ENCODE assay signal across 10 cellular contexts in genomic region chr6:110341671-110342304, GRCh38. TPM values are rescaled to one million over a fixed set of nuclear protein-coding genes. Genes with fewer than 3 reads are reported as not detected.
DNase-seq lines count a peak whose midpoint lies in the region; ATAC-seq and TF ChIP-seq lines count a peak whose summit lies in the region.
"Had no signal": no experiment of that assay in that cellular context is flagged by ENCODE, and none has a peak within 500 bp of the region (broad histone marks: within the 10 kb centered on the region; RNA-seq: fewer than 3 reads in every experiment).

No MANE protein-coding gene starts in this region.

- H3K9me3 Mint-ChIP-seq in nephron progenitor cell, result no peaks in the 10 kb centered on the region
- H3K9me3 Mint-ChIP-seq: activated naive CD4-positive, alpha-beta T cell treated with anti-CD3 and anti-CD28 coated beads, Interleukin-2, amount 50 U/mL, for 24 hours had no signal

- no peak overlapping the region for H3K4me3 ChIP-seq in Loucy (ENCODE audit: low read length, poor library complexity, severe bottlenecking)
- no peak overlapping the region for H3K4me3 ChIP-seq in mammary epithelial cell (replicated peaks in 1 of 3; ENCODE audit: insufficient read depth in 1 of 3, low read depth in 2 of 3, low read length in 3 of 3)

- no peak overlapping the region for H3K27ac ChIP-seq in mammary epithelial cell (ENCODE audit: insufficient read depth, low read depth, low read length)

- H3K27me3 ChIP-seq in Loucy (ENCODE audit: insufficient read depth, low read length, poor library complexity, severe bottlenecking), result no peaks in the 10 kb centered on the region
- no peaks in the 10 kb centered on the region for H3K27me3 ChIP-seq in mammary epithelial cell (ENCODE audit: insufficient read depth, low read length)

- H2AFZ ChIP-seq in Loucy (ENCODE audit: low read length) (no peak overlapping the region), mammary epithelial cell (ENCODE audit: low read depth, low read length) (no peak overlapping the region)

- H3K9me3 ChIP-seq in Loucy (ENCODE audit: insufficient read depth, low read depth, low read length) (no peaks in the 10 kb centered on the region), mammary epithelial cell (replicated peaks; ENCODE audit: insufficient read depth, low read length) (no peaks in the 10 kb centered on the region)

- peak; percentile 77 for TF ChIP-seq CTCF in Loucy (conservative IDR thresholded peaks at IDR 0.05; ENCODE audit: low read length)
- peak; percentile 12 to 30 for TF ChIP-seq CTCF in mammary epithelial cell (conservative IDR thresholded peaks at IDR 0.05 in 1 of 2, IDR thresholded peaks at IDR 0.05 in 1 of 2; ENCODE audit: extremely low read depth in 1 of 2, insufficient read depth in 1 of 2, low read depth in 1 of 2, low read length in 2 of 2)
- peak; percentile 58 for TF ChIP-seq CTCF in nephron progenitor cell (IDR thresholded peaks at IDR 0.05)

- intact Hi-C loops in mammary epithelial cell (cut with micrococcal nuclease), result no loop called here

- H3K4me1 Mint-ChIP-seq in nephron progenitor cell, result peaks cover 54% of the 10 kb centered on the region
- H3K4me1 Mint-ChIP-seq: activated naive CD4-positive, alpha-beta T cell treated with anti-CD3 and anti-CD28 coated beads, Interleukin-2, amount 50 U/mL, for 24 hours had no signal

- H4K20me1 ChIP-seq in Loucy (ENCODE audit: insufficient read depth, low read length, poor library complexity, severe bottlenecking), result no peaks in the 10 kb centered on the region
- no peaks in the 10 kb centered on the region for H4K20me1 ChIP-seq in mammary epithelial cell (ENCODE audit: insufficient read depth, low read length)

- H3K79me2 ChIP-seq in Loucy (ENCODE audit: insufficient read depth, low read length) (no peaks in the 10 kb centered on the region), mammary epithelial cell (ENCODE audit: insufficient read depth, low read length) (no peaks in the 10 kb centered on the region)

- H3K4me2 ChIP-seq in Loucy (ENCODE audit: low read depth, low read length, poor library complexity, severe bottlenecking), result no peak overlapping the region
- H3K4me2 ChIP-seq in mammary epithelial cell (ENCODE audit: insufficient read depth, low read depth, low read length), result no peak overlapping the region

- H3K9ac ChIP-seq in Loucy (ENCODE audit: low read depth, low read length, poor library complexity, severe bottlenecking), result no peak overlapping the region
- no peak overlapping the region for H3K9ac ChIP-seq in mammary epithelial cell (ENCODE audit: insufficient read depth, low read length)

- CTCF ChIA-PET in mammary epithelial cell (lab: Charles Lee; ENCODE audit: low non-redundant PET), result no interaction called here

- no peaks in the 10 kb centered on the region for H3K4me1 ChIP-seq in Loucy (ENCODE audit: insufficient read depth, low read length, poor library complexity, severe bottlenecking)
- H3K4me1 ChIP-seq in mammary epithelial cell (ENCODE audit: insufficient read depth, low read length), result no peaks in the 10 kb centered on the region

- 89% methylated on average over 7 of the region's 7 CpGs for WGBS in mammary epithelial cell (ENCODE audit: low coverage, missing lambda C conversion rate)

- H3F3A ChIP-seq in Loucy (ENCODE audit: low read depth), result no peaks in the 10 kb centered on the region

- no TSS peak for BruUV-seq in mammary epithelial cell (replicated peaks; lab: Mats Ljungman, UMichigan)

- no peak for ATAC-seq in HG03280 (IDR thresholded peaks at IDR 0.05; ENCODE audit: unreplicated experiment)

- H3K36me3 Mint-ChIP-seq in nephron progenitor cell (ENCODE audit: low read depth), result no peaks in the 10 kb centered on the region
- H3K36me3 Mint-ChIP-seq: activated naive CD4-positive, alpha-beta T cell treated with anti-CD3 and anti-CD28 coated beads, Interleukin-2, amount 50 U/mL, for 24 hours had no signal

- H3K9me2 ChIP-seq in Loucy (replicated peaks; ENCODE audit: low read depth, low read length), result no peaks in the 10 kb centered on the region

- dilution Hi-C loops in mammary epithelial cell (cut with HindIII; ENCODE audit: low sequenced_read_pairs), result no loop called here

- H3K27me3 Mint-ChIP-seq in nephron progenitor cell (ENCODE audit: low read depth, poor library complexity), result no peaks in the 10 kb centered on the region
- H3K27me3 Mint-ChIP-seq: activated naive CD4-positive, alpha-beta T cell treated with anti-CD3 and anti-CD28 coated beads, Interleukin-2, amount 50 U/mL, for 24 hours had no signal

- peak overlapping the region; percentile 80 for H3K27ac Mint-ChIP-seq in nephron progenitor cell
- H3K27ac Mint-ChIP-seq: activated naive CD4-positive, alpha-beta T cell treated with anti-CD3 and anti-CD28 coated beads, Interleukin-2, amount 50 U/mL, for 24 hours had no signal

- in situ Hi-C loops in mammary epithelial cell (cut with MboI; ENCODE audit: low sequenced_read_pairs in 2 of 2), result no loop called here

- no peaks in the 10 kb centered on the region for H3K36me3 ChIP-seq in Loucy (ENCODE audit: insufficient read depth, low read length)
- H3K36me3 ChIP-seq in mammary epithelial cell (ENCODE audit: insufficient read depth, low read length), result no peaks in the 10 kb centered on the region

- DNase-seq in ELF-1 (ENCODE audit: low read depth, low spot score), result peak; percentile 78
- DNase-seq in mammary epithelial cell, result no peak
- peak; percentile 49 for DNase-seq in nephron progenitor cell
- DNase-seq in effector CD4-positive, alpha-beta T cell, result no peak
- DNase-seq in activated gamma-delta T cell treated with Interleukin-2 at 50 U/mL for 16 hours, result no peak
- no peak for DNase-seq in NCI-H2196 (lab: John Stamatoyannopoulos, UW; ENCODE audit: unreplicated experiment)
- DNase-seq: NCI-H1417 treated with DMSO at 0.1 percent for 48 hours had no signal

- no peak overlapping the region for H3K4me3 Mint-ChIP-seq in nephron progenitor cell
- H3K4me3 Mint-ChIP-seq: activated naive CD4-positive, alpha-beta T cell treated with anti-CD3 and anti-CD28 coated beads, Interleukin-2, amount 50 U/mL, for 24 hours had no signal

RNA-seq across cellular contexts. Expression of gene METTL24, which starts 16.4 kb away (rescaled TPM):
- total RNA-seq in mammary epithelial cell, result not detected
- polyA plus RNA-seq in mammary epithelial cell, result not detected
- polyA minus RNA-seq in mammary epithelial cell, result not detected

Comparison
In these comparisons a context has a peak if more than half of its experiments do, and no peak if none do; other contexts are left out.
1. DNase-seq: peak in ELF-1 (single experiment) and nephron progenitor cell (single experiment); none in mammary epithelial cell (single experiment), effector CD4-positive, alpha-beta T cell (single experiment), activated gamma-delta T cell treated with Interleukin-2 at 50 U/mL for 16 hours (single experiment) and NCI-H2196 (single experiment).
2. CTCF ChIP-seq: peak in every context shown above with its lines; median percentile 77 in Loucy; 58 in nephron progenitor cell; 21 in mammary epithelial cell.